Comparison of ENCODE assay signal across 14 cellular contexts in the genomic region with DNA sequence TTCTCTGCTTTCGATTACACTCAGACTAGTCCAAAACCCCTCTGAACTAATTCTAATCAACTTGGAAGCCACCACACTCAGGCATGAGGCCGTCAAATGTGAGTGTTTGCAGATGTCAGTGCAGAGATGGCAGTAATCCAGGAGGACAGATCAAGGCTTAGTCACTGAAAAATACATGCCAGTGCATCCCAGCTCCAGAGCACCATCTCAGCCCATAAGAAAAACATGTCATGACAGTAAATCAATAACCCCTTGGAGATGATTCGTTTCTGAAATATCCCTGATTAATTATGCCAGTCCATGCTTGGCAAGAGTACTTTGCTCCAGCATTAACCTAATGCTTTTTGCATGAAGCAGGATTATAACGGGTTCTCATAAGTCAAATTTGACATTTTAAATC.
DNase-seq lines count a peak whose midpoint lies in the region; ATAC-seq, FAIRE-seq and TF ChIP-seq lines count a peak whose summit lies in the region.
"Had no signal": no experiment of that assay in that cellular context is flagged by ENCODE, and none has a peak within 500 bp of the region (broad histone marks: within the 10 kb centered on the region; RNA-seq: fewer than 3 reads in every experiment).

No MANE protein-coding gene starts in this region.

- H3K27ac Mint-ChIP-seq in astrocyte (ENCODE audit: unreplicated experiment): peak overlapping the region; percentile 28
- H3K27ac Mint-ChIP-seq: immature natural killer cell; T-helper 2 cell treated with Interferon-gamma antibody and Interleukin-4, amounts not matched to agents 5 μg/mL and 100 μg/mL, for 36 hours had no signal

- H3K4me3 Mint-ChIP-seq in astrocyte (ENCODE audit: unreplicated experiment): no peak overlapping the region
- H3K4me3 Mint-ChIP-seq: immature natural killer cell; T-helper 2 cell treated with Interferon-gamma antibody and Interleukin-4, amounts not matched to agents 5 μg/mL and 100 μg/mL, for 36 hours had no signal

- H3K4me1 ChIP-seq in right atrium auricular region (peaks cover 0 to 8% of the 10 kb centered on the region in 2 donors), astrocyte (ENCODE audit: insufficient read depth, low read length) (peaks cover 8% of the 10 kb centered on the region)
- H3K4me1 ChIP-seq: BLaER1 had no signal

- no peaks in the 10 kb centered on the region for H3K36me3 ChIP-seq in right atrium auricular region
- H3K36me3 ChIP-seq in astrocyte (ENCODE audit: insufficient read depth, low read length): no peaks in the 10 kb centered on the region
- H3K36me3 ChIP-seq: BLaER1 had no signal

- H3K27ac ChIP-seq in right atrium auricular region (no peak overlapping the region), astrocyte (ENCODE audit: low read depth, low read length) (no peak overlapping the region)
- H3K27ac ChIP-seq: BLaER1 had no signal

- H3K9ac ChIP-seq in astrocyte (ENCODE audit: low read length): no peak overlapping the region
- H3K9ac ChIP-seq: BLaER1 had no signal

- no peaks in the 10 kb centered on the region for H3K79me2 ChIP-seq in astrocyte (ENCODE audit: insufficient read depth, low read length)

- H3K27me3 ChIP-seq in right atrium auricular region (no peaks in the 10 kb centered on the region), astrocyte (ENCODE audit: insufficient read depth, low read length) (no peaks in the 10 kb centered on the region)
- H3K27me3 ChIP-seq: BLaER1 had no signal

- no peaks in the 10 kb centered on the region for H4K20me1 ChIP-seq in astrocyte (ENCODE audit: insufficient read depth, low read length)
- H4K20me1 ChIP-seq: BLaER1 had no signal

- ATAC-seq in Right ventricle myocardium superior (ENCODE audit: poor library complexity) (peak; percentile 89), left cardiac atrium (peak; percentile 85 to 93)
- ATAC-seq: K562 had no signal

- peak overlapping the region; percentile 2 for H3K4me2 ChIP-seq in astrocyte (ENCODE audit: low read length)
- H3K4me2 ChIP-seq: BLaER1 had no signal

- H3K27me3 Mint-ChIP-seq in astrocyte (ENCODE audit: low read depth, unreplicated experiment): no peaks in the 10 kb centered on the region

- H3K4me1 Mint-ChIP-seq in astrocyte (ENCODE audit: low read depth, unreplicated experiment): peaks cover 14% of the 10 kb centered on the region
- H3K4me1 Mint-ChIP-seq: immature natural killer cell had no signal

- H3K4me3 ChIP-seq in right atrium auricular region (no peak overlapping the region), astrocyte (ENCODE audit: insufficient read depth, low read depth, low read length) (no peak overlapping the region)
- H3K4me3 ChIP-seq: BLaER1, K562 had no signal

- no peak overlapping the region for H2AFZ ChIP-seq in astrocyte (ENCODE audit: low read depth, low read length)

- peaks cover 2% of the 10 kb centered on the region for H3K36me3 Mint-ChIP-seq in astrocyte (ENCODE audit: low read depth, unreplicated experiment)
- H3K36me3 Mint-ChIP-seq: immature natural killer cell had no signal

- H3K9me3 Mint-ChIP-seq in astrocyte (ENCODE audit: unreplicated experiment): peaks cover 3% of the 10 kb centered on the region
- H3K9me3 Mint-ChIP-seq: immature natural killer cell had no signal

- TF ChIP-seq CTCF in right atrium auricular region (IDR thresholded peaks at IDR 0.05) (no peak), astrocyte (IDR thresholded peaks at IDR 0.05; ENCODE audit: insufficient read depth, low read depth, low read length) (no peak)

- intact Hi-C loops in Right ventricle myocardium superior (cut with DNase I) (no loop called here), left cardiac atrium (cut with DNase I) (no loop called here)

- FAIRE-seq in astrocyte (lab: Jason Lieb, UNC): no peak
- FAIRE-seq: K562 had no signal

- DNase-seq in Right ventricle myocardium superior: no peak
- no peak for DNase-seq in right atrium auricular region (ENCODE audit: low spot score)
- peak; percentile 84 for DNase-seq in astrocyte (ENCODE audit: low read depth)
- peak; percentile 27 for DNase-seq in left cardiac atrium
- DNase-seq in stromal cell of bone marrow (ENCODE audit: low read depth): peak; percentile 76
- no peak for DNase-seq in stimulated activated CD4-positive, alpha-beta T cell treated with anti-CD3 and anti-CD28 coated beads, Interleukin-4, amount 100 ng/mL, for 4 hours
- no peak for DNase-seq in activated T-cell treated with anti-CD3 and anti-CD28 coated beads for 4 hours
- DNase-seq in dermis blood vessel endothelial cell: no peak
- DNase-seq: cortex of kidney, immature natural killer cell, NCI-H526 treated with DMSO at 0.1 percent for 48 hours had no signal

- no peaks in the 10 kb centered on the region for H3K9me3 ChIP-seq in right atrium auricular region
- no peaks in the 10 kb centered on the region for H3K9me3 ChIP-seq in astrocyte (ENCODE audit: insufficient read depth, low read depth, low read length)
- H3K9me3 ChIP-seq: BLaER1 had no signal

Comparison
In these comparisons a context has a peak if more than half of its experiments do, and no peak if none do; other contexts are left out.
1. DNase-seq: peak in astrocyte (single experiment), left cardiac atrium (single experiment) and stromal cell of bone marrow (single experiment); none in Right ventricle myocardium superior (single experiment), right atrium auricular region (single experiment), stimulated activated CD4-positive, alpha-beta T cell treated with anti-CD3 and anti-CD28 coated beads, Interleukin-4, amount 100 ng/mL, for 4 hours (0 of 2), activated T-cell treated with anti-CD3 and anti-CD28 coated beads for 4 hours (single experiment) and dermis blood vessel endothelial cell (single experiment).